Comparison of ENCODE assay signal across 1 cellular context in genomic region chr6:43370003-43370580, GRCh38.
A peak's percentile ranks its signal among the peaks of the same experiment; 100 is the strongest.
TF ChIP-seq lines count a peak whose summit lies in the region.

No MANE protein-coding gene starts in this region.

TF ChIP-seq in HCT116, 20 proteins besides CTCF, POLR2A, EP300 and RAD21:
- TF ChIP-seq CBX3 (IDR thresholded peaks at IDR 0.05; ENCODE audit: low read depth) = 0 out of 2 replicates have a peak, but pooled peaks have one; percentile 4
TF ChIP-seq in HCT116: peak in this region for 1; not testable (repeated sequence) for 19.
